In genomic region chr16:31064882-31065461, GRCh38 we compare ENCODE assay signal across 9 cellular contexts. TPM values are rescaled to one million over a fixed set of nuclear protein-coding genes. Genes with fewer than 3 reads are reported as not detected.
DNase-seq lines count a peak whose midpoint lies in the region; ATAC-seq, FAIRE-seq and TF ChIP-seq lines count a peak whose summit lies in the region.
"Had no signal": no experiment of that assay in that cellular context is flagged by ENCODE, and none has a peak within 500 bp of the region (broad histone marks: within the 10 kb centered on the region; RNA-seq: fewer than 3 reads in every experiment).

No MANE protein-coding gene starts in this region.

- BruUV-seq in endothelial cell of umbilical vein (replicated peaks; lab: Mats Ljungman, UMichigan) = no TSS peak

- no peak overlapping the region for H2AFZ ChIP-seq in endothelial cell of umbilical vein (ENCODE audit: low read depth, low read length)
- H2AFZ ChIP-seq in osteoblast (ENCODE audit: low read length) = peak overlapping the region; percentile 64

- H3K9me3 ChIP-seq in CD4-positive, alpha-beta T cell (ENCODE audit: control insufficient read depth, low read length) = no peaks in the 10 kb centered on the region
- H3K9me3 ChIP-seq in endothelial cell of umbilical vein (replicated peaks; ENCODE audit: control insufficient read depth, insufficient read depth, low read length) (no peaks in the 10 kb centered on the region), osteoblast (ENCODE audit: low read depth, low read length) (no peaks in the 10 kb centered on the region)

- FAIRE-seq in RCC 7860 (lab: Jason Lieb, UNC) (no peak), endothelial cell of umbilical vein (lab: Jason Lieb, UNC) (peak; percentile 76), frontal cortex (lab: Jason Lieb, UNC) (no peak)

- TF ChIP-seq CTCF in CD4-positive, alpha-beta T cell (IDR thresholded peaks at IDR 0.05) = no peak
- TF ChIP-seq CTCF in endothelial cell of umbilical vein (IDR thresholded peaks at IDR 0.05; ENCODE audit: extremely low read depth in 1 of 2, insufficient read depth in 1 of 2, low read depth in 1 of 2, low read length in 2 of 2) (no peak), osteoblast (IDR thresholded peaks at IDR 0.05; ENCODE audit: extremely low read depth, low read depth, low read length) (no peak)

- POLR2A ChIA-PET in CD4-positive, alpha-beta T cell (lab: Charles Lee) = interaction anchor here (0.6 to 1.4 kb wide), 3 partner anchors 9 to 137 kb away, joined by 3 to 12 read pairs (median 3); partner anchors contain the start of genes ZNF646 and ZNF668
- POLR2A ChIA-PET in endothelial cell of umbilical vein (lab: Charles Lee) = no interaction called here

- no peaks in the 10 kb centered on the region for H4K20me1 ChIP-seq in endothelial cell of umbilical vein (replicated peaks; ENCODE audit: control insufficient read depth, extremely low read depth, insufficient read depth, low read length)
- H4K20me1 ChIP-seq in osteoblast (ENCODE audit: insufficient read depth, low read length) = no peaks in the 10 kb centered on the region

- H3K27me3 Mint-ChIP-seq in CD4-positive, alpha-beta T cell = no peaks in the 10 kb centered on the region

- H3K36me3 Mint-ChIP-seq in CD4-positive, alpha-beta T cell (ENCODE audit: low read depth) = peaks cover 32% of the 10 kb centered on the region

- H3K9ac ChIP-seq in endothelial cell of umbilical vein (replicated peaks; ENCODE audit: extremely low read depth, insufficient read depth, low read length) = peak overlapping the region; percentile 8

- no peaks in the 10 kb centered on the region for H3K27me3 ChIP-seq in CD4-positive, alpha-beta T cell (ENCODE audit: control insufficient read depth, insufficient read depth, low read length)
- H3K27me3 ChIP-seq in endothelial cell of umbilical vein (ENCODE audit: control insufficient read depth in 2 of 2, insufficient read depth in 2 of 2, low read length in 2 of 2) (no peaks in the 10 kb centered on the region), osteoblast (ENCODE audit: insufficient read depth, low read length) (no peaks in the 10 kb centered on the region)

- peak overlapping the region; percentile 2 for H3K27ac ChIP-seq in CD4-positive, alpha-beta T cell (ENCODE audit: low read depth, low read length)
- H3K27ac ChIP-seq in endothelial cell of umbilical vein (ENCODE audit: insufficient read depth, low read depth, low read length) = peak overlapping the region; percentile 63
- H3K27ac ChIP-seq in osteoblast (ENCODE audit: low read depth, low read length) = peak overlapping the region; percentile 94
- H3K27ac ChIP-seq: SK-N-MC had no signal

- TF ChIP-seq POLR2A in endothelial cell of umbilical vein (IDR thresholded peaks at IDR 0.05; ENCODE audit: low read depth, low read length) = no peak

- peaks cover 46% of the 10 kb centered on the region for H3K4me1 Mint-ChIP-seq in CD4-positive, alpha-beta T cell (ENCODE audit: low read depth)

- no peak for ATAC-seq in CD4-positive, alpha-beta T cell (ENCODE audit: poor library complexity)
- ATAC-seq in GM18861 (IDR thresholded peaks at IDR 0.05; ENCODE audit: unreplicated experiment) = no peak

- peaks cover 0 to 17% of the 10 kb centered on the region in 2 experiments for H3K36me3 ChIP-seq in endothelial cell of umbilical vein (ENCODE audit: control insufficient read depth in 2 of 2, extremely low read depth in 1 of 2, insufficient read depth in 2 of 2, low read length in 2 of 2)
- H3K36me3 ChIP-seq in osteoblast (ENCODE audit: insufficient read depth, low read length) = peaks cover 30% of the 10 kb centered on the region

- H3K9me3 Mint-ChIP-seq in CD4-positive, alpha-beta T cell = no peaks in the 10 kb centered on the region

- H3K4me3 ChIP-seq in endothelial cell of umbilical vein (replicated peaks in 1 of 3; ENCODE audit: insufficient read depth in 1 of 3, low read depth in 1 of 3, low read length in 3 of 3) (no peak overlapping the region), osteoblast (ENCODE audit: insufficient read depth, low read length) (peak overlapping the region; percentile 19)
- H3K4me3 ChIP-seq: SK-N-MC had no signal

- dilution Hi-C loops in endothelial cell of umbilical vein (cut with MboI; ENCODE audit: extremely low pct_ligation_motif_present, low sequenced_read_pairs) = no loop called here

- CTCF ChIA-PET in CD4-positive, alpha-beta T cell (lab: Charles Lee) = no interaction called here
- CTCF ChIA-PET in endothelial cell of umbilical vein (lab: Charles Lee) = interaction anchor here (1.0 to 1.6 kb wide), 4 partner anchors 9 to 317 kb away, joined by 4 to 5 read pairs (median 4); partner anchors contain the start of gene ZNF668

- no peaks in the 10 kb centered on the region for H3K9me1 ChIP-seq in endothelial cell of umbilical vein (replicated peaks; ENCODE audit: control insufficient read depth, extremely low read depth, insufficient read depth, low read length)

- peaks cover 10% of the 10 kb centered on the region for H3K4me1 ChIP-seq in endothelial cell of umbilical vein (ENCODE audit: control insufficient read depth, extremely low read depth, insufficient read depth, low read length)
- H3K4me1 ChIP-seq in osteoblast (ENCODE audit: insufficient read depth, low read length) = peaks cover 13% of the 10 kb centered on the region

- H3K4me2 ChIP-seq in endothelial cell of umbilical vein (ENCODE audit: insufficient read depth, low read length) (peak overlapping the region; percentile 27), osteoblast (ENCODE audit: insufficient read depth, low read length) (peak overlapping the region; percentile 65)

- DNase-seq in CD4-positive, alpha-beta T cell = no peak
- DNase-seq in RCC 7860 (ENCODE audit: low spot score) (peak; percentile 54), endothelial cell of umbilical vein (ENCODE audit: low read depth, low spot score) (peak; percentile 8), osteoblast (ENCODE audit: insufficient read length, low spot score, missing footprints) (peak; percentile 99), NCI-H146 (lab: John Stamatoyannopoulos, UW) (no peak), frontal cortex (ENCODE audit: low spot score in 2 of 2) (no peak), SIG-M5 (lab: John Stamatoyannopoulos, UW) (no peak)

- peak overlapping the region; percentile 58 for H3K4me3 Mint-ChIP-seq in CD4-positive, alpha-beta T cell

- intact Hi-C loops in CD4-positive, alpha-beta T cell (cut with DNase I, micrococcal nuclease) = no loop called here
- intact Hi-C loops in endothelial cell of umbilical vein (cut with micrococcal nuclease) = no loop called here

- peak overlapping the region; percentile 72 for H3K27ac Mint-ChIP-seq in CD4-positive, alpha-beta T cell

- H3K79me2 ChIP-seq in endothelial cell of umbilical vein (ENCODE audit: control insufficient read depth, insufficient read depth, low read length) (peaks cover 19% of the 10 kb centered on the region), osteoblast (ENCODE audit: insufficient read depth, low read length) (peaks cover 76% of the 10 kb centered on the region)

RNA-seq across cellular contexts. Expression of gene ZNF668, which starts 9.1 kb away (rescaled TPM):
- total RNA-seq in CD4-positive, alpha-beta T cell = 1 to 10 TPM; 4.5 to 6.0 TPM
- total RNA-seq in endothelial cell of umbilical vein (11.6 and 13.3 TPM in 2 replicates), osteoblast (14.4 and 14.5 TPM in 2 replicates), frontal cortex (9.0 TPM)
- 11.8 and 14.4 TPM in 2 replicates for polyA plus RNA-seq in endothelial cell of umbilical vein
- polyA plus RNA-seq in endothelial cell of umbilical vein (2011; cell fraction: cytosol; rRNA removed) = 5.1 and 7.3 TPM in 2 replicates
- polyA plus RNA-seq in endothelial cell of umbilical vein (2011; cell fraction: nucleus; rRNA removed) = 5.0 and 5.7 TPM in 2 replicates
- polyA plus RNA-seq in endothelial cell of umbilical vein (2012) = 6.3 TPM in 2 replicates
- polyA minus RNA-seq in endothelial cell of umbilical vein = 6.9 and 8.0 TPM in 2 replicates
- polyA minus RNA-seq in endothelial cell of umbilical vein (2011; cell fraction: cytosol; rRNA and poly(A)+ RNA removed) = 14.7 TPM
- polyA minus RNA-seq in endothelial cell of umbilical vein (2011; cell fraction: nucleus; rRNA and poly(A)+ RNA removed) = 4.0 and 7.6 TPM in 2 replicates

RNA-seq across cellular contexts. Expression of gene ZNF646, which starts 9.2 kb away (rescaled TPM):
- 10 to 100 TPM; 14.3 to 16.6 TPM for total RNA-seq in CD4-positive, alpha-beta T cell
- 13.1 and 15.9 TPM in 2 replicates for total RNA-seq in endothelial cell of umbilical vein
- polyA plus RNA-seq in endothelial cell of umbilical vein = 4.1 and 5.9 TPM in 2 replicates
- polyA plus RNA-seq in endothelial cell of umbilical vein (2011; cell fraction: cytosol; rRNA removed) = 2.7 and 3.3 TPM in 2 replicates
- polyA plus RNA-seq in endothelial cell of umbilical vein (2011; cell fraction: nucleus; rRNA removed) = 7.1 and 8.5 TPM in 2 replicates
- polyA plus RNA-seq in endothelial cell of umbilical vein (2012) = 8.0 and 8.4 TPM in 2 replicates
- 9.7 and 23.9 TPM in 2 replicates for polyA minus RNA-seq in endothelial cell of umbilical vein
- 7.4 TPM for polyA minus RNA-seq in endothelial cell of umbilical vein (2011; cell fraction: cytosol; rRNA and poly(A)+ RNA removed)
- 13.3 and 20.9 TPM in 2 replicates for polyA minus RNA-seq in endothelial cell of umbilical vein (2011; cell fraction: nucleus; rRNA and poly(A)+ RNA removed)
- total RNA-seq in osteoblast = 15.6 and 18.5 TPM in 2 replicates
- 14.7 TPM for total RNA-seq in frontal cortex

RNA-seq across cellular contexts. Expression of gene PRSS53, which starts 23.8 kb away (rescaled TPM):
- total RNA-seq in CD4-positive, alpha-beta T cell = 1 to 10 TPM; 3.5 to 3.9 TPM
- total RNA-seq in endothelial cell of umbilical vein (2.8 and 4.5 TPM in 2 replicates), osteoblast (2.7 and 2.9 TPM in 2 replicates), frontal cortex (1.6 TPM)
- 3.5 and 4.6 TPM in 2 replicates for polyA plus RNA-seq in endothelial cell of umbilical vein
- 0.49 and 0.90 TPM in 2 replicates for polyA plus RNA-seq in endothelial cell of umbilical vein (2011; cell fraction: cytosol; rRNA removed)
- polyA plus RNA-seq in endothelial cell of umbilical vein (2011; cell fraction: nucleus; rRNA removed) = 23.7 and 25.2 TPM in 2 replicates
- 1.4 and 1.8 TPM in 2 replicates for polyA plus RNA-seq in endothelial cell of umbilical vein (2012)
- polyA minus RNA-seq in endothelial cell of umbilical vein = 1.1 and 1.7 TPM in 2 replicates
- polyA minus RNA-seq in endothelial cell of umbilical vein (2011; cell fraction: cytosol; rRNA and poly(A)+ RNA removed) = 0.20 TPM
- 2.5 and 4.8 TPM in 2 replicates for polyA minus RNA-seq in endothelial cell of umbilical vein (2011; cell fraction: nucleus; rRNA and poly(A)+ RNA removed)

RNA-seq across cellular contexts. Expression of gene VKORC1, which starts 29.6 kb away (rescaled TPM):
- total RNA-seq in CD4-positive, alpha-beta T cell = 10 to 100 TPM; 19.0 to 19.2 TPM
- total RNA-seq in endothelial cell of umbilical vein = 91.8 and 93.5 TPM in 2 replicates
- 586 and 728 TPM in 2 replicates for polyA plus RNA-seq in endothelial cell of umbilical vein
- polyA plus RNA-seq in endothelial cell of umbilical vein (2011; cell fraction: cytosol; rRNA removed) = 280 and 326 TPM in 2 replicates
- 108 and 116 TPM in 2 replicates for polyA plus RNA-seq in endothelial cell of umbilical vein (2011; cell fraction: nucleus; rRNA removed)
- 127 and 148 TPM in 2 replicates for polyA plus RNA-seq in endothelial cell of umbilical vein (2012)
- 286 and 321 TPM in 2 replicates for polyA minus RNA-seq in endothelial cell of umbilical vein
- polyA minus RNA-seq in endothelial cell of umbilical vein (2011; cell fraction: cytosol; rRNA and poly(A)+ RNA removed) = 75.9 TPM
- 22.7 and 23.5 TPM in 2 replicates for polyA minus RNA-seq in endothelial cell of umbilical vein (2011; cell fraction: nucleus; rRNA and poly(A)+ RNA removed)
- 132 and 147 TPM in 2 replicates for total RNA-seq in osteoblast
- total RNA-seq in frontal cortex = 35.9 TPM

RNA-seq across cellular contexts. Expression of gene STX4, which starts 31.6 kb away (rescaled TPM):
- 10 to 100 TPM; 54.1 to 55.2 TPM for total RNA-seq in CD4-positive, alpha-beta T cell
- total RNA-seq in endothelial cell of umbilical vein (60.7 and 65.2 TPM in 2 replicates), osteoblast (26.8 and 30.6 TPM in 2 replicates), frontal cortex (13.9 TPM)
- 49.4 and 49.5 TPM in 2 replicates for polyA plus RNA-seq in endothelial cell of umbilical vein
- polyA plus RNA-seq in endothelial cell of umbilical vein (2011; cell fraction: cytosol; rRNA removed) = 44.1 and 47.8 TPM in 2 replicates
- polyA plus RNA-seq in endothelial cell of umbilical vein (2011; cell fraction: nucleus; rRNA removed) = 138 TPM in 2 replicates
- 77.9 and 85.6 TPM in 2 replicates for polyA plus RNA-seq in endothelial cell of umbilical vein (2012)
- 37.0 and 45.8 TPM in 2 replicates for polyA minus RNA-seq in endothelial cell of umbilical vein
- polyA minus RNA-seq in endothelial cell of umbilical vein (2011; cell fraction: cytosol; rRNA and poly(A)+ RNA removed) = 8.8 TPM
- 20.9 and 28.4 TPM in 2 replicates for polyA minus RNA-seq in endothelial cell of umbilical vein (2011; cell fraction: nucleus; rRNA and poly(A)+ RNA removed)

Comparison
In these comparisons a context has a peak if more than half of its experiments do, and no peak if none do; other contexts are left out.
1. DNase-seq: peak in RCC 7860 (single experiment), endothelial cell of umbilical vein (single experiment) and osteoblast (single experiment); none in CD4-positive, alpha-beta T cell (0 of 10), NCI-H146 (single experiment), frontal cortex (0 of 2) and SIG-M5 (single experiment).
2. H3K27ac ChIP-seq: peak in every context shown above with its lines; median percentile 94 in osteoblast; 63 in endothelial cell of umbilical vein; 2 in CD4-positive, alpha-beta T cell.